1 cellular context compared by ENCODE assay signal in the genomic region with DNA sequence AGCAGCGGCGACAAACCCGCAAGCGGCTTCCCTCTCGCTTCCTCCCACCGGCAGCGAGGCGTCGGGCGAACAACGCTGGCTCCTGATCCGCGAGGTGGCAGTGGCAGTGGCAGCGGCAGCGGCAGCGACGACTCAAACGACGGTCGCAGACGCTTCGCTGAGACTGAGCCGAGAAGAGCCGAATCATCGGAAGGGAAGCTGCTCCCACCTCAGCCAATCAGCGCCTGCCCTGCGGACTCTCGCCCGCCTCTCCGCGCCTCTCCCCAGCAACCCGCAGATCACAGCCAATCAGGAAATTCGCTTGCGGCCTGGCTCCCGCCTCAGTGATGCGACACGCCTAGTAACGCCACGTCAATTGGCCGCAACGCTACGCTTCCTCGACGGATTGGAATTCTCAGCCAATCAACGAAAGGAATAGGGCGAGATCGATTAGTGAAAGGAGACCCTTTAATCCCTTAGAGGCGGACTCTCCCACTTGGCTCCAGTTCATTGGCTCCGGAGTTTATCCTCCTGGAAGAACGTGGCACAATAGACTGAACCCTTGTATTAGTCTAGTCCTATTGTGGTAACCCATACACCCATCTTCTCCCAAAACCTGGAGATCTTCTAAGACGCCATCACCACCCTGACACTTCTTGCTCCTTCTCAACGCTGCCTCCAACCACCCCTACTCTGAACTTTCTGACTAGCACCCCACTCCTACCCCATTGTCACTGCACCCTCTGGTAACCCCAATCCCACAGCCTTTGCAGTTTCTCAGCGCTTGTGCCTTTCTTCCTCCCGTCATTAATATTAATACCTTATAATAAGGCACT.
TF ChIP-seq lines count a peak whose summit lies in the region.

Gene VCP (minus strand): TSS at position 165 of the 815 bp plus-strand sequence. CDS start 272 bp downstream, outside the sequence.

TF ChIP-seq in HepG2, 621 proteins besides CTCF, POLR2A, EP300 and RAD21 (continued from another document and continues in another):
- TF ChIP-seq, protein P1, sequence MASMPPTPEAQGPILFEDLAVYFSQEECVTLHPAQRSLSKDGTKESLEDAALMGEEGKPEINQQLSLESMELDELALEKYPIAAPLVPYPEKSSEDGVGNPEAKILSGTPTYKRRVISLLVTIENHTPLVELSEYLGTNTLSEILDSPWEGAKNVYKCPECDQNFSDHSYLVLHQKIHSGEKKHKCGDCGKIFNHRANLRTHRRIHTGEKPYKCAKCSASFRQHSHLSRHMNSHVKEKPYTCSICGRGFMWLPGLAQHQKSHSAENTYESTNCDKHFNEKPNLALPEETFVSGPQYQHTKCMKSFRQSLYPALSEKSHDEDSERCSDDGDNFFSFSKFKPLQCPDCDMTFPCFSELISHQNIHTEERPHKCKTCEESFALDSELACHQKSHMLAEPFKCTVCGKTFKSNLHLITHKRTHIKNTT (CRISPR knock-in tag; IDR thresholded peaks at IDR 0.05): no peak
- TF ChIP-seq ZNF577 (CRISPR knock-in tag; IDR thresholded peaks at IDR 0.05; ENCODE audit: borderline replicate concordance, low read depth) (no peak), ZBTB39 (CRISPR knock-in tag; IDR thresholded peaks at IDR 0.05) (no peak), ZNF816 (CRISPR knock-in tag; IDR thresholded peaks at IDR 0.05; ENCODE audit: borderline replicate concordance) (no peak), ZNF724P (CRISPR knock-in tag; IDR thresholded peaks at IDR 0.05; ENCODE audit: borderline replicate concordance) (0 out of 2 replicates have a peak, but pooled peaks have one; percentile 15), ZNF124 (CRISPR knock-in tag; IDR thresholded peaks at IDR 0.05) (no peak; the same call in 1 of the 2 replicates), HDAC2 (CRISPR knock-in tag; IDR thresholded peaks at IDR 0.05) (peak; percentile 15; the same call in 1 of the 2 replicates), ZSCAN22 (CRISPR knock-in tag; IDR thresholded peaks at IDR 0.05) (no peak), NONO (IDR thresholded peaks at IDR 0.05) (no peak), NONO (CRISPR knock-in tag; conservative IDR thresholded peaks at IDR 0.05) (peak; percentile 26; the same call in 1 of the 2 replicates), ZNF296 (CRISPR knock-in tag; conservative IDR thresholded peaks at IDR 0.05) (no peak), PRMT3 (CRISPR knock-in tag; IDR thresholded peaks at IDR 0.05; ENCODE audit: borderline replicate concordance, low read depth) (no peak), ELF4 (CRISPR knock-in tag; IDR thresholded peaks at IDR 0.05; ENCODE audit: borderline replicate concordance) (no peak), ZNF274 (CRISPR knock-in tag; IDR thresholded peaks at IDR 0.05) (no peak), ZFP1 (CRISPR knock-in tag; IDR thresholded peaks at IDR 0.05) (no peak), HNRNPK (IDR thresholded peaks at IDR 0.05; ENCODE audit: low read depth, low read length, poor library complexity, severe bottlenecking) (no peak), MXD4 (CRISPR knock-in tag; IDR thresholded peaks at IDR 0.05) (0 out of 2 replicates have a peak, but pooled peaks have one; percentile 25), CCAR2 (optimal IDR thresholded peaks at IDR 0.05; ENCODE audit: low read depth, low read length) (no peak), ZNF510 (CRISPR knock-in tag; IDR thresholded peaks at IDR 0.05; ENCODE audit: low read depth) (no peak), BRCA1 (CRISPR knock-in tag; IDR thresholded peaks at IDR 0.05) (no peak), SNAPC2 (CRISPR knock-in tag; IDR thresholded peaks at IDR 0.05) (no peak; the same call in 1 of the 2 replicates), RBAK (CRISPR knock-in tag; IDR thresholded peaks at IDR 0.05) (no peak), ZMYM3 (CRISPR knock-in tag; IDR thresholded peaks at IDR 0.05) (peak; percentile 47; the same call in 1 of the 2 replicates), ZNF75D (CRISPR knock-in tag; IDR thresholded peaks at IDR 0.05; ENCODE audit: borderline replicate concordance) (no peak), ZNF44 (CRISPR knock-in tag; IDR thresholded peaks at IDR 0.05) (no peak; the same call in 1 of the 2 replicates), PCBP1 (IDR thresholded peaks at IDR 0.05; ENCODE audit: borderline replicate concordance, low read depth, low read length) (no peak), GABPA (IDR thresholded peaks at IDR 0.05; ENCODE audit: low read depth, low read length) (no peak), GABPA (CRISPR knock-in tag; IDR thresholded peaks at IDR 0.05; ENCODE audit: low read depth) (peak; percentile 71; the same call in 1 of the 2 replicates), SMAD9 (CRISPR knock-in tag; IDR thresholded peaks at IDR 0.05) (no peak), DNMT3B (CRISPR knock-in tag; conservative IDR thresholded peaks at IDR 0.05) (peak; percentile 73; the same call in 1 of the 2 replicates), ZNF747 (CRISPR knock-in tag; IDR thresholded peaks at IDR 0.05; ENCODE audit: borderline replicate concordance) (no peak), ASH2L (IDR thresholded peaks at IDR 0.05; ENCODE audit: insufficient read length, low read depth, low read length) (peak; percentile 68), SIN3B (IDR thresholded peaks at IDR 0.05; ENCODE audit: low read length) (no peak), ZNF788 (CRISPR knock-in tag; IDR thresholded peaks at IDR 0.05; ENCODE audit: borderline replicate concordance) (no peak), TCF12 (IDR thresholded peaks at IDR 0.05) (no peak), TCF12 (CRISPR knock-in tag; IDR thresholded peaks at IDR 0.05) (no peak), ZBTB42 (CRISPR knock-in tag; IDR thresholded peaks at IDR 0.05) (no peak), ZNF34 (CRISPR knock-in tag; IDR thresholded peaks at IDR 0.05; ENCODE audit: borderline replicate concordance) (no peak), FOXO1 (CRISPR knock-in tag; IDR thresholded peaks at IDR 0.05) (no peak), HDAC6 (IDR thresholded peaks at IDR 0.05; ENCODE audit: low read depth, low read length) (no peak), ARID2 (CRISPR knock-in tag; IDR thresholded peaks at IDR 0.05; ENCODE audit: borderline replicate concordance) (no peak)
- TF ChIP-seq, protein P2, sequence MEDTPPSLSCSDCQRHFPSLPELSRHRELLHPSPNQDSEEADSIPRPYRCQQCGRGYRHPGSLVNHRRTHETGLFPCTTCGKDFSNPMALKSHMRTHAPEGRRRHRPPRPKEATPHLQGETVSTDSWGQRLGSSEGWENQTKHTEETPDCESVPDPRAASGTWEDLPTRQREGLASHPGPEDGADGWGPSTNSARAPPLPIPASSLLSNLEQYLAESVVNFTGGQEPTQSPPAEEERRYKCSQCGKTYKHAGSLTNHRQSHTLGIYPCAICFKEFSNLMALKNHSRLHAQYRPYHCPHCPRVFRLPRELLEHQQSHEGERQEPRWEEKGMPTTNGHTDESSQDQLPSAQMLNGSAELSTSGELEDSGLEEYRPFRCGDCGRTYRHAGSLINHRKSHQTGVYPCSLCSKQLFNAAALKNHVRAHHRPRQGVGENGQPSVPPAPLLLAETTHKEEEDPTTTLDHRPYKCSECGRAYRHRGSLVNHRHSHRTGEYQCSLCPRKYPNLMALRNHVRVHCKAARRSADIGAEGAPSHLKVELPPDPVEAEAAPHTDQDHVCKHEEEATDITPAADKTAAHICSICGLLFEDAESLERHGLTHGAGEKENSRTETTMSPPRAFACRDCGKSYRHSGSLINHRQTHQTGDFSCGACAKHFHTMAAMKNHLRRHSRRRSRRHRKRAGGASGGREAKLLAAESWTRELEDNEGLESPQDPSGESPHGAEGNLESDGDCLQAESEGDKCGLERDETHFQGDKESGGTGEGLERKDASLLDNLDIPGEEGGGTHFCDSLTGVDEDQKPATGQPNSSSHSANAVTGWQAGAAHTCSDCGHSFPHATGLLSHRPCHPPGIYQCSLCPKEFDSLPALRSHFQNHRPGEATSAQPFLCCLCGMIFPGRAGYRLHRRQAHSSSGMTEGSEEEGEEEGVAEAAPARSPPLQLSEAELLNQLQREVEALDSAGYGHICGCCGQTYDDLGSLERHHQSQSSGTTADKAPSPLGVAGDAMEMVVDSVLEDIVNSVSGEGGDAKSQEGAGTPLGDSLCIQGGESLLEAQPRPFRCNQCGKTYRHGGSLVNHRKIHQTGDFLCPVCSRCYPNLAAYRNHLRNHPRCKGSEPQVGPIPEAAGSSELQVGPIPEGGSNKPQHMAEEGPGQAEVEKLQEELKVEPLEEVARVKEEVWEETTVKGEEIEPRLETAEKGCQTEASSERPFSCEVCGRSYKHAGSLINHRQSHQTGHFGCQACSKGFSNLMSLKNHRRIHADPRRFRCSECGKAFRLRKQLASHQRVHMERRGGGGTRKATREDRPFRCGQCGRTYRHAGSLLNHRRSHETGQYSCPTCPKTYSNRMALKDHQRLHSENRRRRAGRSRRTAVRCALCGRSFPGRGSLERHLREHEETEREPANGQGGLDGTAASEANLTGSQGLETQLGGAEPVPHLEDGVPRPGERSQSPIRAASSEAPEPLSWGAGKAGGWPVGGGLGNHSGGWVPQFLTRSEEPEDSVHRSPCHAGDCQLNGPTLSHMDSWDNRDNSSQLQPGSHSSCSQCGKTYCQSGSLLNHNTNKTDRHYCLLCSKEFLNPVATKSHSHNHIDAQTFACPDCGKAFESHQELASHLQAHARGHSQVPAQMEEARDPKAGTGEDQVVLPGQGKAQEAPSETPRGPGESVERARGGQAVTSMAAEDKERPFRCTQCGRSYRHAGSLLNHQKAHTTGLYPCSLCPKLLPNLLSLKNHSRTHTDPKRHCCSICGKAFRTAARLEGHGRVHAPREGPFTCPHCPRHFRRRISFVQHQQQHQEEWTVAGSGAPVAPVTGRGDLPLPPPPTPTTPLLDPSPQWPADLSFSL (CRISPR knock-in tag; IDR thresholded peaks at IDR 0.05): no peak
- TF ChIP-seq, protein P3, sequence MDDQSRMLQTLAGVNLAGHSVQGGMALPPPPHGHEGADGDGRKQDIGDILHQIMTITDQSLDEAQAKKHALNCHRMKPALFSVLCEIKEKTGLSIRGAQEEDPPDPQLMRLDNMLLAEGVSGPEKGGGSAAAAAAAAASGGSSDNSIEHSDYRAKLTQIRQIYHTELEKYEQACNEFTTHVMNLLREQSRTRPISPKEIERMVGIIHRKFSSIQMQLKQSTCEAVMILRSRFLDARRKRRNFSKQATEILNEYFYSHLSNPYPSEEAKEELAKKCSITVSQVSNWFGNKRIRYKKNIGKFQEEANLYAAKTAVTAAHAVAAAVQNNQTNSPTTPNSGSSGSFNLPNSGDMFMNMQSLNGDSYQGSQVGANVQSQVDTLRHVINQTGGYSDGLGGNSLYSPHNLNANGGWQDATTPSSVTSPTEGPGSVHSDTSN (CRISPR knock-in tag; IDR thresholded peaks at IDR 0.05; ENCODE audit: borderline replicate concordance): no peak
- TF ChIP-seq, protein P4, sequence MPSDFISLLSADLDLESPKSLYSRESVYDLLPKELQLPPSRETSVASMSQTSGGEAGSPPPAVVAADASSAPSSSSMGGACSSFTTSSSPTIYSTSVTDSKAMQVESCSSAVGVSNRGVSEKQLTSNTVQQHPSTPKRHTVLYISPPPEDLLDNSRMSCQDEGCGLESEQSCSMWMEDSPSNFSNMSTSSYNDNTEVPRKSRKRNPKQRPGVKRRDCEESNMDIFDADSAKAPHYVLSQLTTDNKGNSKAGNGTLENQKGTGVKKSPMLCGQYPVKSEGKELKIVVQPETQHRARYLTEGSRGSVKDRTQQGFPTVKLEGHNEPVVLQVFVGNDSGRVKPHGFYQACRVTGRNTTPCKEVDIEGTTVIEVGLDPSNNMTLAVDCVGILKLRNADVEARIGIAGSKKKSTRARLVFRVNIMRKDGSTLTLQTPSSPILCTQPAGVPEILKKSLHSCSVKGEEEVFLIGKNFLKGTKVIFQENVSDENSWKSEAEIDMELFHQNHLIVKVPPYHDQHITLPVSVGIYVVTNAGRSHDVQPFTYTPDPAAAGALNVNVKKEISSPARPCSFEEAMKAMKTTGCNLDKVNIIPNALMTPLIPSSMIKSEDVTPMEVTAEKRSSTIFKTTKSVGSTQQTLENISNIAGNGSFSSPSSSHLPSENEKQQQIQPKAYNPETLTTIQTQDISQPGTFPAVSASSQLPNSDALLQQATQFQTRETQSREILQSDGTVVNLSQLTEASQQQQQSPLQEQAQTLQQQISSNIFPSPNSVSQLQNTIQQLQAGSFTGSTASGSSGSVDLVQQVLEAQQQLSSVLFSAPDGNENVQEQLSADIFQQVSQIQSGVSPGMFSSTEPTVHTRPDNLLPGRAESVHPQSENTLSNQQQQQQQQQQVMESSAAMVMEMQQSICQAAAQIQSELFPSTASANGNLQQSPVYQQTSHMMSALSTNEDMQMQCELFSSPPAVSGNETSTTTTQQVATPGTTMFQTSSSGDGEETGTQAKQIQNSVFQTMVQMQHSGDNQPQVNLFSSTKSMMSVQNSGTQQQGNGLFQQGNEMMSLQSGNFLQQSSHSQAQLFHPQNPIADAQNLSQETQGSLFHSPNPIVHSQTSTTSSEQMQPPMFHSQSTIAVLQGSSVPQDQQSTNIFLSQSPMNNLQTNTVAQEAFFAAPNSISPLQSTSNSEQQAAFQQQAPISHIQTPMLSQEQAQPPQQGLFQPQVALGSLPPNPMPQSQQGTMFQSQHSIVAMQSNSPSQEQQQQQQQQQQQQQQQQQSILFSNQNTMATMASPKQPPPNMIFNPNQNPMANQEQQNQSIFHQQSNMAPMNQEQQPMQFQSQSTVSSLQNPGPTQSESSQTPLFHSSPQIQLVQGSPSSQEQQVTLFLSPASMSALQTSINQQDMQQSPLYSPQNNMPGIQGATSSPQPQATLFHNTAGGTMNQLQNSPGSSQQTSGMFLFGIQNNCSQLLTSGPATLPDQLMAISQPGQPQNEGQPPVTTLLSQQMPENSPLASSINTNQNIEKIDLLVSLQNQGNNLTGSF (CRISPR knock-in tag; IDR thresholded peaks at IDR 0.05): no peak; the same call in 1 of the 2 replicates
- TF ChIP-seq, protein P5, sequence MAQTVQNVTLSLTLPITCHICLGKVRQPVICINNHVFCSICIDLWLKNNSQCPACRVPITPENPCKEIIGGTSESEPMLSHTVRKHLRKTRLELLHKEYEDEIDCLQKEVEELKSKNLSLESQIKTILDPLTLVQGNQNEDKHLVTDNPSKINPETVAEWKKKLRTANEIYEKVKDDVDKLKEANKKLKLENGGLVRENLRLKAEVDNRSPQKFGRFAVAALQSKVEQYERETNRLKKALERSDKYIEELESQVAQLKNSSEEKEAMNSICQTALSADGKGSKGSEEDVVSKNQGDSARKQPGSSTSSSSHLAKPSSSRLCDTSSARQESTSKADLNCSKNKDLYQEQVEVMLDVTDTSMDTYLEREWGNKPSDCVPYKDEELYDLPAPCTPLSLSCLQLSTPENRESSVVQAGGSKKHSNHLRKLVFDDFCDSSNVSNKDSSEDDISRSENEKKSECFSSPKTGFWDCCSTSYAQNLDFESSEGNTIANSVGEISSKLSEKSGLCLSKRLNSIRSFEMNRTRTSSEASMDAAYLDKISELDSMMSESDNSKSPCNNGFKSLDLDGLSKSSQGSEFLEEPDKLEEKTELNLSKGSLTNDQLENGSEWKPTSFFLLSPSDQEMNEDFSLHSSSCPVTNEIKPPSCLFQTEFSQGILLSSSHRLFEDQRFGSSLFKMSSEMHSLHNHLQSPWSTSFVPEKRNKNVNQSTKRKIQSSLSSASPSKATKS (CRISPR knock-in tag; IDR thresholded peaks at IDR 0.05): no peak
